ENCODE assay signal across 16 cellular contexts in the genomic region with DNA sequence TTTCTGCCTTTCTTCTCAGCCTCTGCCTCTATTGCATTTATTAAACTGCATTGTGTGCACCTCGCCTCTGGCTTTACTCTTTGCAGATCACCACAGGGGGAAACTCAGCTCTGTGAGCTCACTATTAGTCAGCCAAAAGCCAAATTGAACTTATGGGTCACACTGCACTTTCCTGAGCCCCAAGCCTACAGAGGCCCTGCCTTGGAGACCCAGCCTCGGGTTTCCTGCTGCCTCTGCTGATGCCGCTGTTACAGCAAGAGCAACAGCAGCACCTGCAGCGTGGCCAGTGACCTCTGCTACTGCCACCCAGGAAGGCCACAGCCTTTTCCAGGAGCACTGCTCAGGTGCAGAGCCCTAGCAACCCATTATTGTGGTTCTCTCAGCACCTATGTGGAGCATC.
DNase-seq lines count a peak whose midpoint lies in the region; ATAC-seq and TF ChIP-seq lines count a peak whose summit lies in the region.
"Had no signal": no experiment of that assay in that cellular context is flagged by ENCODE, and none has a peak within 500 bp of the region (broad histone marks: within the 10 kb centered on the region; RNA-seq: fewer than 3 reads in every experiment).

No MANE protein-coding gene starts in this region.

- H3K27ac ChIP-seq in right atrium auricular region: no peak overlapping the region
- H3K27ac ChIP-seq: parathyroid adenoma, SK-N-MC, tibial nerve had no signal

- H3K4me3 Mint-ChIP-seq in activated naive CD4-positive, alpha-beta T cell treated with anti-CD3 and anti-CD28 coated beads for 36 hours: no peak overlapping the region
- no peak overlapping the region for H3K4me3 Mint-ChIP-seq in stimulated activated naive CD8-positive, alpha-beta T cell treated with anti-CD3 and anti-CD28 coated beads, Interleukin-15, amount 100 ng/mL, for 72 hours
- H3K4me3 Mint-ChIP-seq: activated CD8-positive, alpha-beta T cell treated with anti-CD3 and anti-CD28 coated beads for 36 hours had no signal

- H3K27me3 ChIP-seq in right atrium auricular region: no peaks in the 10 kb centered on the region
- H3K27me3 ChIP-seq: tibial nerve had no signal

- no peak for TF ChIP-seq CTCF in right atrium auricular region (IDR thresholded peaks at IDR 0.05)

- ATAC-seq in HG03064 (IDR thresholded peaks at IDR 0.05; ENCODE audit: low read depth, unreplicated experiment): peak; percentile 42
- peak; percentile 35 for ATAC-seq in stimulated activated naive CD8-positive, alpha-beta T cell treated with anti-CD3 and anti-CD28 coated beads, Interleukin-15, amount 100 ng/mL, for 72 hours
- no peak for ATAC-seq in GM19328 (IDR thresholded peaks at IDR 0.05; ENCODE audit: unreplicated experiment)
- ATAC-seq: activated CD8-positive, alpha-beta T cell treated with anti-CD3 and anti-CD28 coated beads for 36 hours; left ventricle myocardium superior had no signal

- peak overlapping the region; percentile 36 for H3K27ac Mint-ChIP-seq in activated naive CD4-positive, alpha-beta T cell treated with anti-CD3 and anti-CD28 coated beads for 36 hours
- H3K27ac Mint-ChIP-seq in stimulated activated naive CD8-positive, alpha-beta T cell treated with anti-CD3 and anti-CD28 coated beads, Interleukin-15, amount 100 ng/mL, for 72 hours: no peak overlapping the region
- H3K27ac Mint-ChIP-seq: activated CD8-positive, alpha-beta T cell treated with anti-CD3 and anti-CD28 coated beads for 36 hours had no signal

- H3K4me1 Mint-ChIP-seq in activated naive CD4-positive, alpha-beta T cell treated with anti-CD3 and anti-CD28 coated beads for 36 hours (ENCODE audit: low read depth): no peaks in the 10 kb centered on the region
- H3K4me1 Mint-ChIP-seq in stimulated activated naive CD8-positive, alpha-beta T cell treated with anti-CD3 and anti-CD28 coated beads, Interleukin-15, amount 100 ng/mL, for 72 hours: no peaks in the 10 kb centered on the region

- no peaks in the 10 kb centered on the region for H3K9me3 ChIP-seq in right atrium auricular region
- H3K9me3 ChIP-seq: tibial nerve had no signal

- H3K27me3 Mint-ChIP-seq in activated naive CD4-positive, alpha-beta T cell treated with anti-CD3 and anti-CD28 coated beads for 36 hours (ENCODE audit: low read depth): no peaks in the 10 kb centered on the region
- no peaks in the 10 kb centered on the region for H3K27me3 Mint-ChIP-seq in stimulated activated naive CD8-positive, alpha-beta T cell treated with anti-CD3 and anti-CD28 coated beads, Interleukin-15, amount 100 ng/mL, for 72 hours
- H3K27me3 Mint-ChIP-seq: activated CD8-positive, alpha-beta T cell treated with anti-CD3 and anti-CD28 coated beads for 36 hours had no signal

- no peak for DNase-seq in activated naive CD4-positive, alpha-beta T cell treated with anti-CD3 and anti-CD28 coated beads for 36 hours
- no peak for DNase-seq in activated naive CD4-positive, alpha-beta T cell treated with anti-CD3 and anti-CD28 coated beads, Interleukin-2, amount 50 U/mL, for 16 hours
- peak; percentile 61 for DNase-seq in activated gamma-delta T cell treated with Interleukin-2 at 50 U/mL for 16 hours
- no peak for DNase-seq in stimulated activated naive CD8-positive, alpha-beta T cell treated with anti-CD3 and anti-CD28 coated beads, Interleukin-15, amount 100 ng/mL, for 72 hours
- DNase-seq in right atrium auricular region (ENCODE audit: low spot score): no peak
- no peak for DNase-seq in cardiac septum (ENCODE audit: low spot score)
- DNase-seq: activated CD8-positive, alpha-beta T cell treated with anti-CD3 and anti-CD28 coated beads for 36 hours; anterior cingulate cortex; left ventricle myocardium superior; NCI-H446 treated with DMSO at 0.1 percent for 48 hours; stimulated activated CD4-positive, alpha-beta T cell treated with anti-CD3 and anti-CD28 coated beads, Interleukin-4, amount 100 ng/mL, for 4 hours had no signal

- H3K4me3 ChIP-seq in right atrium auricular region: no peak overlapping the region
- H3K4me3 ChIP-seq: SK-N-MC, tibial nerve had no signal

- CTCF ChIA-PET in activated naive CD4-positive, alpha-beta T cell treated with anti-CD3 and anti-CD28 coated beads for 36 hours (lab: Charles Lee): no interaction called here

- H3K36me3 ChIP-seq in right atrium auricular region: no peaks in the 10 kb centered on the region
- H3K36me3 ChIP-seq: tibial nerve had no signal

- H3K36me3 Mint-ChIP-seq in activated naive CD4-positive, alpha-beta T cell treated with anti-CD3 and anti-CD28 coated beads for 36 hours (ENCODE audit: low read depth): no peaks in the 10 kb centered on the region

- intact Hi-C loops in activated naive CD4-positive, alpha-beta T cell treated with anti-CD3 and anti-CD28 coated beads for 36 hours (cut with micrococcal nuclease): no loop called here
- intact Hi-C loops in cardiac septum (cut with DNase I): no loop called here

- H3K4me1 ChIP-seq in right atrium auricular region: peaks cover 0 to 12% of the 10 kb centered on the region in 2 donors

- no peaks in the 10 kb centered on the region for H3K9me3 Mint-ChIP-seq in activated naive CD4-positive, alpha-beta T cell treated with anti-CD3 and anti-CD28 coated beads for 36 hours
- no peaks in the 10 kb centered on the region for H3K9me3 Mint-ChIP-seq in stimulated activated naive CD8-positive, alpha-beta T cell treated with anti-CD3 and anti-CD28 coated beads, Interleukin-15, amount 100 ng/mL, for 72 hours
- H3K9me3 Mint-ChIP-seq: activated CD8-positive, alpha-beta T cell treated with anti-CD3 and anti-CD28 coated beads for 36 hours had no signal
